In genomic region chr10:112435013-112435619, GRCh38 we compare ENCODE assay signal across 8 cellular contexts. TPM values are rescaled to one million over a fixed set of nuclear protein-coding genes. Genes with fewer than 3 reads are reported as not detected.
DNase-seq lines count a peak whose midpoint lies in the region; ATAC-seq and TF ChIP-seq lines count a peak whose summit lies in the region.

No MANE protein-coding gene starts in this region.

- peak; percentile 35 to 51 for DNase-seq in AML-193 (lab: John Stamatoyannopoulos, UW)
- DNase-seq in HT-29 (ENCODE audit: low spot score): peak; percentile 75
- DNase-seq in astrocyte of the hippocampus (ENCODE audit: low read depth, low spot score): peak; percentile 41
- DNase-seq in activated CD4-positive, CD25-positive, alpha-beta regulatory T cell treated with anti-CD3 and anti-CD28 coated beads, Interleukin-2, amount 50 U/mL, for 72 hours: no peak
- DNase-seq in COR-L47 (lab: John Stamatoyannopoulos, UW): no peak

- no peaks in the 10 kb centered on the region for H3K9me3 ChIP-seq in liver (ENCODE audit: control insufficient read depth in 4 of 4, low read length in 3 of 4)

- ATAC-seq in GM18861 (IDR thresholded peaks at IDR 0.05; ENCODE audit: unreplicated experiment) (no peak), HG03280 (IDR thresholded peaks at IDR 0.05; ENCODE audit: unreplicated experiment) (no peak)

- no peaks in the 10 kb centered on the region for H3K4me1 ChIP-seq in liver (ENCODE audit: control insufficient read depth in 4 of 4, insufficient read depth in 4 of 4, low read length in 3 of 4)

- H3K36me3 ChIP-seq in liver (ENCODE audit: control insufficient read depth in 4 of 4, insufficient read depth in 3 of 4, low read depth in 1 of 4, low read length in 3 of 4): peaks cover 3 to 37% (median 30%) of the 10 kb centered on the region in 4 donors

- no peak overlapping the region for H3K27ac ChIP-seq in liver (ENCODE audit: low read depth in 1 of 2, low read length in 2 of 2)

- no peak overlapping the region for H3K4me3 ChIP-seq in liver (ENCODE audit: low read depth in 1 of 3, low read length in 3 of 3)

- no peak overlapping the region for H3K9ac ChIP-seq in liver (ENCODE audit: low read depth in 1 of 2, low read length in 2 of 2)

- H3K27me3 ChIP-seq in liver (ENCODE audit: control insufficient read depth in 4 of 4, insufficient read depth in 4 of 4, low read length in 3 of 4): no peaks in the 10 kb centered on the region

- peak; percentile 45 for TF ChIP-seq CTCF in liver (IDR thresholded peaks at IDR 0.05; ENCODE audit: low read depth, low read length, missing input control)

- 75% methylated on average over 2 of the region's 2 CpGs for WGBS in liver

- TF ChIP-seq RAD21 in liver (IDR thresholded peaks at IDR 0.05): peak; percentile 87

TF ChIP-seq in liver, 16 proteins besides CTCF, POLR2A, EP300 and RAD21:
- TF ChIP-seq SP1 (IDR thresholded peaks at IDR 0.05): no peak

RNA-seq across cellular contexts. Expression of gene ZDHHC6, which starts 11.6 kb away (rescaled TPM):
- 23.1 and 25.1 TPM in 2 replicates for total RNA-seq in HT-29 (2014; rRNA removed; shearing (Covaris generic))
- 10 to 100 TPM; 14.1 to 19.4 TPM for total RNA-seq in liver
- 10 to 100 TPM; 13.2 to 18.3 TPM for polyA plus RNA-seq in liver

RNA-seq across cellular contexts. Expression of gene VTI1A, which starts 11.9 kb away (rescaled TPM):
- total RNA-seq in HT-29 (2014; rRNA removed; shearing (Covaris generic)): 24.8 and 30.5 TPM in 2 replicates
- 10 to 100 TPM; 13.4 to 26.9 TPM for total RNA-seq in liver
- 10 to 100 TPM in 1 of 2 donors, 1 to 10 TPM in 1; 5.5 to 12.7 TPM for polyA plus RNA-seq in liver

Comparison
In these comparisons a context has a peak if more than half of its experiments do, and no peak if none do; other contexts are left out.
1. DNase-seq: peak in AML-193 (2 of 2), HT-29 (single experiment) and astrocyte of the hippocampus (single experiment); none in activated CD4-positive, CD25-positive, alpha-beta regulatory T cell treated with anti-CD3 and anti-CD28 coated beads, Interleukin-2, amount 50 U/mL, for 72 hours (single experiment) and COR-L47 (single experiment).